In genomic region chr17:37489197-37490001, GRCh38 we compare ENCODE assay signal across 8 cellular contexts. TPM values are rescaled to one million over a fixed set of nuclear protein-coding genes. Genes with fewer than 3 reads are reported as not detected.
A peak's percentile ranks its signal among the peaks of the same experiment; 100 is the strongest.
DNase-seq lines count a peak whose midpoint lies in the region; ATAC-seq and TF ChIP-seq lines count a peak whose summit lies in the region.

TSS of gene DUSP14 (plus strand) at chr17:37489891. CDS start at chr17:37512273, 22,382 bp downstream.

- no peak within 1 kb of the TSS for H3K14ac ChIP-seq in H9 (ENCODE audit: insufficient read depth, low read length)

- H3K27ac Mint-ChIP-seq in H9 = peak within 1 kb of the TSS; percentile 67 to 89 (median 86); a peak in 6 of 7 replicates
- peak within 1 kb of the TSS; percentile 94 for H3K27ac Mint-ChIP-seq in type B pancreatic cell

- no peak within 1 kb of the TSS for H2BK5ac ChIP-seq in H9 (ENCODE audit: insufficient read length, low read length)

- no peak within 1 kb of the TSS for H2BK120ac ChIP-seq in H9 (ENCODE audit: low read depth, low read length, poor library complexity, severe bottlenecking)

- intact Hi-C loops in heart left ventricle (cut with DNase I) (loop anchor here in 1 of 10 donors (1.0 to 10.0 kb wide), 2 partner anchors 83 to 895 kb away; partner anchors contain the start of genes ACACA, DHRS11 and TADA2A), posterior vena cava (cut with DNase I) (no loop called here)

- H3K9me3 ChIP-seq in H9 (ENCODE audit: control insufficient read depth, low read depth, low read length) (no peaks in the 10 kb centered on the region), heart left ventricle (no peaks in the 10 kb centered on the region)

- H3K9me3 Mint-ChIP-seq in H9 (no peaks in the 10 kb centered on the region; a peak in 2 of 5 replicates), type B pancreatic cell (no peaks in the 10 kb centered on the region)

- no peak for TF ChIP-seq CTCF in H9 (conservative IDR thresholded peaks at IDR 0.05)
- peak in 1 of 12 donors; percentile 14 for TF ChIP-seq CTCF in heart left ventricle (IDR thresholded peaks at IDR 0.05)
- TF ChIP-seq CTCF in type B pancreatic cell (conservative IDR thresholded peaks at IDR 0.05) = no peak

- no peak within 1 kb of the TSS for H3K4ac ChIP-seq in H9 (ENCODE audit: low read depth, low read length)

- ATAC-seq in heart left ventricle = peak; percentile 60 to 87 (median 82)

- peak; percentile 98 for DNase-seq in GM03348 (ENCODE audit: low spot score)
- peak; percentile 91 for DNase-seq in H9
- DNase-seq in MV-4-11 (lab: John Stamatoyannopoulos, UW) = peak; percentile 48
- DNase-seq in T-helper 1 cell = peak; percentile 63 to 83 (median 72)
- peak; percentile 82 to 90 (median 87) for DNase-seq in heart left ventricle
- DNase-seq in posterior vena cava (ENCODE audit: low spot score) = peak; percentile 91
- peak; percentile 90 for DNase-seq in type B pancreatic cell (ENCODE audit: extremely low spot score, unreplicated experiment)

- no peak within 1 kb of the TSS for H2AK5ac ChIP-seq in H9 (ENCODE audit: insufficient read length, low read length)

- H2BK20ac ChIP-seq in H9 (ENCODE audit: low read depth, low read length, poor library complexity, severe bottlenecking) = no peak within 1 kb of the TSS

- H3K27me3 Mint-ChIP-seq in H9 (ENCODE audit: low read depth) (peaks cover 12% of the 10 kb centered on the region), type B pancreatic cell (peaks cover 12% of the 10 kb centered on the region)

- no peak within 1 kb of the TSS; the same call in 1 of the 2 replicates for H2BK15ac ChIP-seq in H9 (ENCODE audit: low read depth, low read length)

- H3K79me2 ChIP-seq in H9 (ENCODE audit: insufficient read depth, low read length) = 0 out of 2 replicates have a peak, but pooled peaks cover 2% of the 10 kb centered on the region

- H3K18ac ChIP-seq in H9 (ENCODE audit: insufficient read length, low read depth, low read length) = peak within 1 kb of the TSS; percentile 64

- H3K23ac ChIP-seq in H9 (ENCODE audit: insufficient read length, low read depth, low read length) = no peak within 1 kb of the TSS

- no peaks in the 10 kb centered on the region for H3K36me3 ChIP-seq in heart left ventricle

- peak within 1 kb of the TSS; percentile 30 for H3K9ac ChIP-seq in H9 (ENCODE audit: extremely low read depth, insufficient read length, low read length)

- no peak within 1 kb of the TSS for H3K56ac ChIP-seq in H9 (ENCODE audit: insufficient read length, low read depth, low read length)

- H3K4me1 ChIP-seq in H9 (ENCODE audit: insufficient read depth, low read length) (peaks cover 6% of the 10 kb centered on the region), heart left ventricle (peaks cover 3 to 47% (median 24%) of the 10 kb centered on the region in 12 donors)

- H3K36me3 Mint-ChIP-seq in H9 (ENCODE audit: insufficient read depth in 1 of 3, low read depth in 3 of 3) = peaks cover 0 to 3% (median 0%) of the 10 kb centered on the region in 3 experiments; a peak in 3 of 7 replicates
- H3K36me3 Mint-ChIP-seq in type B pancreatic cell = peaks cover 3% of the 10 kb centered on the region

- peak in 1 of 2 donors; percentile 69 for TF ChIP-seq POLR2A in heart left ventricle (IDR thresholded peaks at IDR 0.05)

- peak within 1 kb of the TSS; percentile 77 to 97 (median 90) for H3K4me3 ChIP-seq in heart left ventricle

- H2AFZ ChIP-seq in H9 (ENCODE audit: low read length) = peak within 1 kb of the TSS; percentile 19

- no CpG with 5 or more reads among the region's 100 CpGs for WGBS in H9 (ENCODE audit: extremely low coverage, insufficient read length, low lambda C conversion rate)
- 0 to 1% (median 0%) methylated on average over 56 to 97 of the region's 100 CpGs for WGBS in adipose tissue, 3 donors
- WGBS in heart left ventricle, 4 donors = 0 to 1% (median 0%) methylated on average over 31 to 100 of the region's 100 CpGs

- H3K79me1 ChIP-seq in H9 (ENCODE audit: insufficient read depth, low read depth, low read length, poor library complexity, severe bottlenecking) = peaks cover 1% of the 10 kb centered on the region

- H3K23me2 ChIP-seq in H9 (ENCODE audit: insufficient read length, low read depth, low read length, poor library complexity, severe bottlenecking) = peaks cover 17% of the 10 kb centered on the region

- peak within 1 kb of the TSS; percentile 91 for H3K4me2 ChIP-seq in H9 (ENCODE audit: insufficient read depth, insufficient read length, low read length)

- H4K8ac ChIP-seq in H9 (replicated peaks; ENCODE audit: insufficient read length, low read depth, low read length) = no peak within 1 kb of the TSS

- H4K91ac ChIP-seq in H9 (ENCODE audit: insufficient read length, low read depth, low read length) = no peak within 1 kb of the TSS

- H3K27ac ChIP-seq in H9 (ENCODE audit: insufficient read length, low read depth, low read length) = no peak within 1 kb of the TSS
- H3K27ac ChIP-seq in adipose tissue (ENCODE audit: low read depth, low read length) = peak within 1 kb of the TSS; percentile 8
- peak within 1 kb of the TSS; percentile 78 to 95 (median 90) for H3K27ac ChIP-seq in heart left ventricle

- H3T11ph ChIP-seq in H9 (ENCODE audit: low read length) = no peak within 1 kb of the TSS

- H4K20me1 ChIP-seq in H9 (ENCODE audit: control insufficient read depth, insufficient read depth, insufficient read length) = no peaks in the 10 kb centered on the region

- no peaks in the 10 kb centered on the region for H3K27me3 ChIP-seq in H9 (ENCODE audit: insufficient read depth, low read length)
- no peaks in the 10 kb centered on the region for H3K27me3 ChIP-seq in heart left ventricle

- H4K5ac ChIP-seq in H9 (ENCODE audit: insufficient read length, low read depth, low read length) = no peak within 1 kb of the TSS

- peaks cover 35% of the 10 kb centered on the region in 2 experiments for H3K4me1 Mint-ChIP-seq in H9
- peaks cover 30% of the 10 kb centered on the region for H3K4me1 Mint-ChIP-seq in type B pancreatic cell (ENCODE audit: unreplicated experiment)

- peak within 1 kb of the TSS; percentile 89 to 90 for H3K4me3 Mint-ChIP-seq in H9
- H3K4me3 Mint-ChIP-seq in type B pancreatic cell = peak within 1 kb of the TSS; percentile 95

- H2BK12ac ChIP-seq in H9 (ENCODE audit: insufficient read length, low read depth, low read length) = no peak within 1 kb of the TSS

RNA-seq across cellular contexts. Expression of gene DUSP14, which starts in this region (rescaled TPM):
- total RNA-seq in H9 (2021) (21.3 and 22.0 TPM in 2 replicates), heart left ventricle (10 to 100 TPM; 13.4 to 39.1 (median 16.5) TPM), posterior vena cava (10 to 100 TPM; 13.5 to 15.6 TPM), type B pancreatic cell (ENCODE audit: low replicate concordance) (12.7 and 16.0 TPM in 2 replicates)
- polyA plus RNA-seq in adipose tissue (10 to 100 TPM in 2 of 3 donors, 1 to 10 TPM in 1; 3.2 to 35.1 (median 13.0) TPM), heart left ventricle (10 to 100 TPM in 1 of 2 donors, 1 to 10 TPM in 1; 9.9 to 24.2 TPM)

Comparison
In these comparisons a context has a peak if more than half of its experiments do, and no peak if none do; other contexts are left out.
1. DNase-seq: peak in every context shown above with its lines; median percentile 98 in GM03348; 91 in H9; 91 in posterior vena cava; 90 in type B pancreatic cell; 87 in heart left ventricle; 72 in T-helper 1 cell; 48 in MV-4-11.